8 cellular contexts compared by ENCODE assay signal in genomic region chr2:128304715-128305554, GRCh38. TPM values are rescaled to one million over a fixed set of nuclear protein-coding genes. Genes with fewer than 3 reads are reported as not detected.
A peak's percentile ranks its signal among the peaks of the same experiment; 100 is the strongest.
DNase-seq lines count a peak whose midpoint lies in the region; ATAC-seq and TF ChIP-seq lines count a peak whose summit lies in the region.

No MANE protein-coding gene starts in this region.

- no peak overlapping the region for H3K27ac Mint-ChIP-seq in activated naive CD8-positive, alpha-beta T cell treated with anti-CD3 and anti-CD28 coated beads for 36 hours

- H3K4me3 ChIP-seq in right lobe of liver (no peak overlapping the region), urinary bladder (ENCODE audit: low read depth, low read length) (no peak overlapping the region)

- no peaks in the 10 kb centered on the region for H3K27me3 ChIP-seq in right lobe of liver

- intact Hi-C loops in right lobe of liver (cut with DNase I): no loop called here

- H3K9me3 Mint-ChIP-seq in activated naive CD8-positive, alpha-beta T cell treated with anti-CD3 and anti-CD28 coated beads for 36 hours: no peaks in the 10 kb centered on the region

- peak overlapping the region; percentile 53 for H3K27ac ChIP-seq in caudate nucleus (ENCODE audit: low read depth, low read length)
- H3K27ac ChIP-seq in right lobe of liver: peak overlapping the region; percentile 73 to 89 (median 78)
- H3K27ac ChIP-seq in urinary bladder (ENCODE audit: low read depth): peak overlapping the region; percentile 89

- DNase-seq in GM04504 (ENCODE audit: low read depth) (peak; percentile 93), NCI-H2196 (lab: John Stamatoyannopoulos, UW; ENCODE audit: unreplicated experiment) (peak; percentile 77), caudate nucleus (lab: John Stamatoyannopoulos, UW) (peak in 2 of 61 donors; percentile 60 to 66), right lobe of liver (peak; percentile 77 to 88 (median 80))
- no peak for DNase-seq in activated naive CD8-positive, alpha-beta T cell treated with anti-CD3 and anti-CD28 coated beads for 36 hours

- H3K9me3 ChIP-seq in right lobe of liver: no peaks in the 10 kb centered on the region

- H3K4me1 ChIP-seq in right lobe of liver (peaks cover 4 to 60% (median 37%) of the 10 kb centered on the region in 4 donors), urinary bladder (ENCODE audit: insufficient read depth) (peaks cover 9% of the 10 kb centered on the region)

- WGBS in right lobe of liver (ENCODE audit: insufficient coverage, low coverage, low lambda C conversion rate, missing lambda C conversion rate): 17% methylated on average over 1 of the region's 11 CpGs
- WGBS in urinary bladder: 34% methylated on average over 11 of the region's 11 CpGs

- no peaks in the 10 kb centered on the region for H3K36me3 ChIP-seq in right lobe of liver
- H3K36me3 ChIP-seq in urinary bladder (ENCODE audit: insufficient read depth): no peaks in the 10 kb centered on the region

- ATAC-seq in right lobe of liver: peak; percentile 19 to 50 (median 42)
- no peak for ATAC-seq in GM21529 (IDR thresholded peaks at IDR 0.05; ENCODE audit: unreplicated experiment)
- no peak for ATAC-seq in GM19395 (IDR thresholded peaks at IDR 0.05; ENCODE audit: unreplicated experiment)

- no peaks in the 10 kb centered on the region for H3K36me3 Mint-ChIP-seq in activated naive CD8-positive, alpha-beta T cell treated with anti-CD3 and anti-CD28 coated beads for 36 hours

- H3K27me3 Mint-ChIP-seq in activated naive CD8-positive, alpha-beta T cell treated with anti-CD3 and anti-CD28 coated beads for 36 hours: no peaks in the 10 kb centered on the region

- TF ChIP-seq CTCF in right lobe of liver (IDR thresholded peaks at IDR 0.05): no peak

- TF ChIP-seq POLR2A in right lobe of liver (IDR thresholded peaks at IDR 0.05): no peak

- H3K4me1 Mint-ChIP-seq in activated naive CD8-positive, alpha-beta T cell treated with anti-CD3 and anti-CD28 coated beads for 36 hours: peaks cover 8% of the 10 kb centered on the region

- no peak overlapping the region for H3K4me3 Mint-ChIP-seq in activated naive CD8-positive, alpha-beta T cell treated with anti-CD3 and anti-CD28 coated beads for 36 hours

RNA-seq across cellular contexts. Expression of gene HS6ST1, which starts 13.7 kb away (rescaled TPM):
- total RNA-seq in right lobe of liver (10 to 100 TPM; 18.0 to 53.5 (median 31.0) TPM), urinary bladder (16.9 TPM)
- 40.0 TPM for polyA plus RNA-seq in urinary bladder
- total RNA-seq in activated naive CD8-positive, alpha-beta T cell treated with anti-CD3 and anti-CD28 coated beads for 36 hours: 10 to 100 TPM; 16.1 to 17.4 TPM

Comparison
In these comparisons a context has a peak if more than half of its experiments do, and no peak if none do; other contexts are left out.
1. ATAC-seq: peak in right lobe of liver (4 of 4); none in GM21529 (single experiment) and GM19395 (single experiment).
2. Peak in every context shown above with its lines, with median percentiles within 50 percentile points of each other: H3K27ac ChIP-seq.